ENCODE assay signal across 15 cellular contexts in the genomic region with DNA sequence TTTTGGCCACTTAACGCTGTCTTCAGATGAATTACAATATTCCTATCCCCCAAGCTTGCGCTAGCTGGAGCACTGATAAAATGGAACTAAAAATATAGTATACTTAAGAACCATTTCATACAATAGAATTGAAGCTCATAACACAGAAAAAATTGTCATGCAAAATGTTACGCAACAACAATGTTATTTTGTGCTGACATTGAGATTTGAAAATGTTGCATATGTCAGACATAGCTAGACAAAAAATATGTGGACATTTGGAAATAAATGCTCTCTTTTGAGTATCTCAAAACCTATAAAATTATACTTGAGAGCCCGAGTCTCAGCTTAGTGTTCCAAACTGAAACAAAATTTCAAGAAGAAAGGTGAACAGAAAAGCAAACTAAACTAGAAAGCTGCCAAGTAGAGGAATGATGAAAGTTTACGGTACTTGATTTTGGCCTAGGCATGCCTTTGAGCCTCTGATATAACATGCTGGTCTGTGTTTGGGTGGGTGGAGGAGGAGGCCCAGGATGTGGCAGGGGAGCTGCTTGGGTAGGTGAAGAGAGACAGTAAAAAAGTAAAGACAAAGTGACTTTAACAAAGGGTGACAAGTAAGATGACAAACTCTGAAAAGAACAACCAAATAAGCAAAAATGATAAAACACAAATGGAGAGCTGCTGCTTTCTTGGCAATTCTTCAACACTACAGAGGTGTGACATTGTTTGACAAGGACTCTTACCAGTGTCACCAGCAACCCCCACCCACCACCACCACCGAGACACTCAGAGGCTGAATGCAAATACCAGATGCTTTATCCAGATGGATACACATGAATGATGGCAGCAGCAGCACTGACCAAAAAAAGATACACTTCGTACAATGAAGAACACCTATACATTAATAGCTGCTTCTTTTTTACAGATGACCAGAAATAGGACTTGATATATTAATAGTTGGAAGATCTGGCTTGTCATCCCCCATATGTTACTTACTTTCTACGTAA.
"Had no signal": no experiment of that assay in that cellular context is flagged by ENCODE, and none has a peak within 500 bp of the region (broad histone marks: within the 10 kb centered on the region; RNA-seq: fewer than 3 reads in every experiment).

No MANE protein-coding gene starts in this region.

- H3K36me3 ChIP-seq: brain microvascular endothelial cell, esophagus muscularis mucosa had no signal

- H3K4me3 ChIP-seq: dorsolateral prefrontal cortex, esophagus muscularis mucosa, testis had no signal

- ATAC-seq: activated CD8-positive, alpha-beta memory T cell treated with anti-CD3 and anti-CD28 coated beads, Interleukin-2, amount 10 ng/mL, durations not matched to agents 7 days and 5 days; left lobe of liver had no signal

- FAIRE-seq: islet of Langerhans had no signal

- H3K27ac ChIP-seq: brain microvascular endothelial cell, dorsolateral prefrontal cortex, esophagus muscularis mucosa, testis had no signal

- DNase-seq: activated CD4-positive, alpha-beta T cell treated with anti-CD3 and anti-CD28 coated beads, Interleukin-2, amount 50 U/mL, for 4 hours; activated CD4-positive, CD25-positive, alpha-beta regulatory T cell treated with anti-CD3 and anti-CD28 coated beads, Interleukin-2, amount 50 U/mL, for 72 hours; activated CD8-positive, alpha-beta memory T cell treated with anti-CD3 and anti-CD28 coated beads, Interleukin-2, amount 10 ng/mL, durations not matched to agents 7 days and 5 days; activated effector memory CD4-positive, alpha-beta T cell treated with anti-CD3 and anti-CD28 coated beads, Interleukin-2, amount 50 U/mL, for 16 hours; activated T-cell treated with anti-CD3 and anti-CD28 coated beads, Interleukin-2, amount 50 U/mL, for 24 hours; brain microvascular endothelial cell; dorsolateral prefrontal cortex; mesenchymal stem cell; stimulated activated CD4-positive, alpha-beta T cell treated with anti-CD3 and anti-CD28 coated beads, Interleukin-4, amount 100 ng/mL, for 1 hour; stimulated activated CD8-positive, alpha-beta memory T cell treated with anti-CD3 and anti-CD28 coated beads, Interleukin-4, amount 100 ng/mL, for 48 hours; T-helper 9 cell; testis had no signal

- H3K9me3 ChIP-seq: esophagus muscularis mucosa, testis had no signal

- H3K4me1 ChIP-seq: testis had no signal

- H3K27me3 ChIP-seq: brain microvascular endothelial cell, dorsolateral prefrontal cortex, esophagus muscularis mucosa, testis had no signal
